In the genomic region with DNA sequence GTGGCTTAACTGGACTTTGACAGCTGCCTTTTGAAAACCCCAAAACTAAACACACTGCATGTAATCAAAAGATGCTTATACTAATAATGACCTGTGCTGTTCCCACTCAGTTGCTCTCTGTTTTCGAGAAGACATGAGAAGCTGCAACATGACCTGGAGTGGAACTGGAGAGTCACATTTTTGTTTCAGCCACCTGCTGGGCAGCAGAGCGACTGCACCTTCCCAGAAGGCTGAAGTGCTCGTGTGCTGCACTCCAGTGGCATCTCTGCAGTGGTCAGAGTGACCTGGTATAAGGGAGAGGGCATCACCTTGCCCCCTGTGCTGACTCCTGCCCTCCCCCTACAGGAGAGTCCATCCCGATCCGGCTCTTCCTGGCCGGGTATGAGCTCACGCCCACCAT, we compare ENCODE assay signal across 8 cellular contexts. TPM values are rescaled to one million over a fixed set of nuclear protein-coding genes. Genes with fewer than 3 reads are reported as not detected.
DNase-seq lines count a peak whose midpoint lies in the region; ATAC-seq and TF ChIP-seq lines count a peak whose summit lies in the region.

No MANE protein-coding gene starts in this region.

- H3K27me3 ChIP-seq in GM06990 (replicated peaks; ENCODE audit: control insufficient read depth, insufficient read depth, low read length) (no peaks in the 10 kb centered on the region), body of pancreas (no peaks in the 10 kb centered on the region)

- H3K36me3 ChIP-seq in GM06990 (ENCODE audit: control insufficient read depth, insufficient read depth, low read length) (peaks cover 22% of the 10 kb centered on the region), body of pancreas (replicated peaks in 1 of 2; ENCODE audit: insufficient read depth in 1 of 2, low read depth in 2 of 2) (peaks cover 0 to 15% of the 10 kb centered on the region in 2 donors)

- peak; percentile 32 for DNase-seq in GM06990 (ENCODE audit: extremely low read depth, insufficient read length)
- DNase-seq in HuH-7 (ENCODE audit: low spot score): peak; percentile 36
- peak in 1 of 4 donors; percentile 16 for DNase-seq in body of pancreas
- DNase-seq in lung microvascular endothelial cell (ENCODE audit: low read depth in 2 of 2): peak; percentile 52 to 66
- no peak for DNase-seq in NCI-H1694 treated with DMSO at 0.1 percent for 48 hours (lab: John Stamatoyannopoulos, UW)
- DNase-seq in NCI-H1417 treated with DMSO at 0.1 percent for 48 hours (lab: John Stamatoyannopoulos, UW): no peak
- DNase-seq in substantia nigra (lab: John Stamatoyannopoulos, UW): no peak

- peak; percentile 72 for TF ChIP-seq CTCF in GM06990 (IDR thresholded peaks at IDR 0.05; ENCODE audit: insufficient read depth, low read length, poor library complexity, severe bottlenecking)
- peak in 5 of 7 experiments; percentile 13 to 37 (median 32) for TF ChIP-seq CTCF in body of pancreas (IDR thresholded peaks at IDR 0.05)

- 55 to 56% methylated on average over 4 to 7 of the region's 7 CpGs for WGBS in body of pancreas, 2 donors

- no peaks in the 10 kb centered on the region for H3K4me1 ChIP-seq in body of pancreas

- TF ChIP-seq POLR2A in body of pancreas (IDR thresholded peaks at IDR 0.05): no peak

- H3K4me3 ChIP-seq in GM06990 (replicated peaks; ENCODE audit: low read depth, low read length) (no peak overlapping the region), body of pancreas (no peak overlapping the region)

- ATAC-seq in GM21367 (IDR thresholded peaks at IDR 0.05; ENCODE audit: unreplicated experiment) (peak; percentile 86), body of pancreas (peak; percentile 39)

- intact Hi-C loops in body of pancreas (cut with DNase I): no loop called here

- no peak overlapping the region for H3K27ac ChIP-seq in body of pancreas
- H3K27ac ChIP-seq in substantia nigra (ENCODE audit: low read depth, low read length, poor library complexity, severe bottlenecking): no peak overlapping the region

- H3K9me3 ChIP-seq in body of pancreas: no peaks in the 10 kb centered on the region

RNA-seq across cellular contexts. Expression of a gene that starts 8.6 kb away (rescaled TPM):
- total RNA-seq in body of pancreas (10 to 100 TPM; 17.8 to 25.7 TPM), lung microvascular endothelial cell (40.5 and 43.6 TPM in 2 replicates)

RNA-seq across cellular contexts. Expression of a gene that starts 8.8 kb away (rescaled TPM):
- 10 to 100 TPM; 30.9 to 39.2 TPM for total RNA-seq in body of pancreas
- 14.4 and 18.7 TPM in 2 replicates for total RNA-seq in lung microvascular endothelial cell

RNA-seq across cellular contexts. Expression of a gene that starts 20.1 kb away (rescaled TPM):
- total RNA-seq in body of pancreas (10 to 100 TPM; 23.7 to 34.8 TPM), lung microvascular endothelial cell (21.1 and 22.6 TPM in 2 replicates)

RNA-seq across cellular contexts. Expression of a gene that starts 20.8 kb away (rescaled TPM):
- total RNA-seq in body of pancreas (10 to 100 TPM in 1 of 2 donors, 1 to 10 TPM in 1; 4.7 to 10.9 TPM), lung microvascular endothelial cell (12.7 and 14.4 TPM in 2 replicates)

RNA-seq across cellular contexts. Expression of a gene that starts 31.6 kb away (rescaled TPM):
- 1 to 10 TPM in 1 of 2 donors, not detected in 1; 1.3 TPM for total RNA-seq in body of pancreas
- not detected in 2 replicates for total RNA-seq in lung microvascular endothelial cell

Comparison
In these comparisons a context has a peak if more than half of its experiments do, and no peak if none do; other contexts are left out.
1. DNase-seq: peak in GM06990 (single experiment), HuH-7 (single experiment) and lung microvascular endothelial cell (2 of 2); none in NCI-H1694 treated with DMSO at 0.1 percent for 48 hours (single experiment), NCI-H1417 treated with DMSO at 0.1 percent for 48 hours (single experiment) and substantia nigra (0 of 49).